Comparison of ENCODE assay signal across 32 cellular contexts in genomic region chr1:14878124-14878523, GRCh38.
"Had no signal": no experiment of that assay in that cellular context is flagged by ENCODE, and none has a peak within 500 bp of the region (broad histone marks: within the 10 kb centered on the region; RNA-seq: fewer than 3 reads in every experiment).

No MANE protein-coding gene starts in this region.

- H3K4me2 ChIP-seq: smooth muscle cell had no signal

- H3K9me3 ChIP-seq: neutrophil, ovary, psoas muscle, spleen, suprapubic skin, testis, tibial artery, transverse colon, upper lobe of left lung, vagina had no signal

- H3K4me1 ChIP-seq: psoas muscle, testis, tibial artery, transverse colon had no signal

- H2AFZ ChIP-seq: parathyroid adenoma had no signal

- H3K27me3 ChIP-seq: ovary, spleen, suprapubic skin, testis, transverse colon, upper lobe of left lung, vagina had no signal

- DNase-seq: naive B cell; naive thymus-derived CD8-positive, alpha-beta T cell; nephron progenitor cell; nucleus accumbens; ovary; posterior cingulate gyrus; psoas muscle; right cardiac atrium; spleen; stimulated activated CD4-positive, alpha-beta T cell treated with anti-CD3 and anti-CD28 coated beads, Interleukin-12 subunit alpha, Interleukin-12 subunit beta, amount 100 ng/mL, for 4 hours; stimulated activated CD4-positive, alpha-beta T cell treated with anti-CD3 and anti-CD28 coated beads, Interleukin-1b, Interleukin-23, amount 100 ng/mL, for 48 hours; stimulated activated CD4-positive, alpha-beta T cell treated with anti-CD3 and anti-CD28 coated beads, Interleukin-4, amount 100 ng/mL, for 1 hour; stimulated activated CD4-positive, alpha-beta T cell treated with anti-CD3 and anti-CD28 coated beads, Interleukin-4, amount 100 ng/mL, for 4 hours; stimulated activated CD8-positive, alpha-beta memory T cell treated with anti-CD3 and anti-CD28 coated beads, Interleukin-4, amount 100 ng/mL, for 48 hours; stimulated activated naive CD4-positive, alpha-beta T cell; stimulated activated naive CD8-positive, alpha-beta T cell treated with anti-CD3 and anti-CD28 coated beads, Interleukin-15, amount 100 ng/mL, for 72 hours; stimulated activated naive CD8-positive, alpha-beta T cell treated with anti-CD3 and anti-CD28 coated beads, Interleukin-15, Interleukin-2, amounts not matched to agents 100 U/mL and 50 U/mL, for 24 hours; substantia nigra; testis; tibial artery; transverse colon; upper lobe of left lung had no signal

- H3K27ac ChIP-seq: neutrophil, ovary, parathyroid adenoma, psoas muscle, suprapubic skin, testis, tibial artery, transverse colon, upper lobe of left lung had no signal

- FAIRE-seq: urothelium cell line had no signal

- H3K79me2 ChIP-seq: parathyroid adenoma had no signal

- H3K36me3 ChIP-seq: neutrophil, ovary, spleen, suprapubic skin, tibial artery, transverse colon, upper lobe of left lung, vagina had no signal

- H3K9ac ChIP-seq: parathyroid adenoma had no signal

- H3K4me3 ChIP-seq: ovary, psoas muscle, skin epidermis, smooth muscle cell, spleen, suprapubic skin, testis, tibial artery, transverse colon, upper lobe of left lung, vagina had no signal

- ATAC-seq: naive thymus-derived CD8-positive, alpha-beta T cell; natural killer cell treated with Interleukin-12 subunit alpha and Interleukin-12 subunit beta and Interleukin-15 and Interleukin-18, amount 100 ng/mL, for 72 hours; psoas muscle; right cardiac atrium; sciatic nerve; stimulated activated memory B cell treated with anti-CD40 and anti-IgM and Interleukin-4, amounts not matched to agents 10 μg/mL and 1 μg/mL and 100 μg/mL, for 72 hours; stimulated activated naive CD8-positive, alpha-beta T cell treated with anti-CD3 and anti-CD28 coated beads, Interleukin-15, amount 100 ng/mL, for 72 hours; stimulated activated naive CD8-positive, alpha-beta T cell treated with anti-CD3 and anti-CD28 coated beads, Interleukin-15, Interleukin-2, amounts not matched to agents 100 U/mL and 50 U/mL, for 24 hours had no signal
